1 cellular context compared by ENCODE assay signal in the genomic region with DNA sequence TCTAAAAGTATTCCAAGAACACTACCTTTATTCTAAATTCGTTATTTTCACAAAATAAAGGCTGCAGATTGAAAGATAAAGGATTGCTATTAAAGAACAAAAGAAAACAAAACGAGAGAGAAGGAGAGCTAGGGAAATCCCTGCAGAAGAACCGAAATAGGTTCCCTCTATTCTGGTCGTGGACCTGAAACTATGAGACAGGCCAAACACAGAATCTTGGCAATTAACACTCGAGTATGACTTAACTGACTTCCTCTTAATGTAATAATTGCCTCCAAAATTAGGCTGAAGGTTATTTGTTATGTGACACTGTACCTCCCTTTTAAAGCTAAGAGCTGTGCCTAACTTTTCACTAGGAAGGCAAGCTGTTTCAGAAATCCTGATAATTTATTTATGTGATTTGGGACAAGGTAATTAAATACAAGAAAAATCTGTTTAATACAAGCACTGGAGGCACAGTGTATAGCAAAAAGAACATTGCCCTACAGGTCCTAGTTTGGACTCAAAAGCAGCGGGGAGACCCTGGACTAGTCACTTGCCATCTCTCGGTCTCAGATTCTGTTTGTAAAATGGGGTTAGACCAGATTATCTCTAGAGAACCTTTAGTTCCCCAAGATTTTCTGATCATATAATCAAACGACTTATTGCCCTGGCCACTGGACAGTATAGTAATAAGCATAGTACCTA.
TF ChIP-seq lines count a peak whose summit lies in the region.

No MANE protein-coding gene starts in this region.

TF ChIP-seq in GM12878, 131 proteins besides CTCF, POLR2A, EP300 and RAD21 (continued from another document and continues in another):
- TF ChIP-seq, protein P1, sequence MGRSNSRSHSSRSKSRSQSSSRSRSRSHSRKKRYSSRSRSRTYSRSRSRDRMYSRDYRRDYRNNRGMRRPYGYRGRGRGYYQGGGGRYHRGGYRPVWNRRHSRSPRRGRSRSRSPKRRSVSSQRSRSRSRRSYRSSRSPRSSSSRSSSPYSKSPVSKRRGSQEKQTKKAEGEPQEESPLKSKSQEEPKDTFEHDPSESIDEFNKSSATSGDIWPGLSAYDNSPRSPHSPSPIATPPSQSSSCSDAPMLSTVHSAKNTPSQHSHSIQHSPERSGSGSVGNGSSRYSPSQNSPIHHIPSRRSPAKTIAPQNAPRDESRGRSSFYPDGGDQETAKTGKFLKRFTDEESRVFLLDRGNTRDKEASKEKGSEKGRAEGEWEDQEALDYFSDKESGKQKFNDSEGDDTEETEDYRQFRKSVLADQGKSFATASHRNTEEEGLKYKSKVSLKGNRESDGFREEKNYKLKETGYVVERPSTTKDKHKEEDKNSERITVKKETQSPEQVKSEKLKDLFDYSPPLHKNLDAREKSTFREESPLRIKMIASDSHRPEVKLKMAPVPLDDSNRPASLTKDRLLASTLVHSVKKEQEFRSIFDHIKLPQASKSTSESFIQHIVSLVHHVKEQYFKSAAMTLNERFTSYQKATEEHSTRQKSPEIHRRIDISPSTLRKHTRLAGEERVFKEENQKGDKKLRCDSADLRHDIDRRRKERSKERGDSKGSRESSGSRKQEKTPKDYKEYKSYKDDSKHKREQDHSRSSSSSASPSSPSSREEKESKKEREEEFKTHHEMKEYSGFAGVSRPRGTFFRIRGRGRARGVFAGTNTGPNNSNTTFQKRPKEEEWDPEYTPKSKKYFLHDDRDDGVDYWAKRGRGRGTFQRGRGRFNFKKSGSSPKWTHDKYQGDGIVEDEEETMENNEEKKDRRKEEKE (IDR thresholded peaks at IDR 0.05), result no peak
- TF ChIP-seq EED (IDR thresholded peaks at IDR 0.05; ENCODE audit: low read depth), result no peak
- no peak for TF ChIP-seq NRF1 (conservative IDR thresholded peaks at IDR 0.05; ENCODE audit: low read depth, low read length)
- TF ChIP-seq, protein P2, sequence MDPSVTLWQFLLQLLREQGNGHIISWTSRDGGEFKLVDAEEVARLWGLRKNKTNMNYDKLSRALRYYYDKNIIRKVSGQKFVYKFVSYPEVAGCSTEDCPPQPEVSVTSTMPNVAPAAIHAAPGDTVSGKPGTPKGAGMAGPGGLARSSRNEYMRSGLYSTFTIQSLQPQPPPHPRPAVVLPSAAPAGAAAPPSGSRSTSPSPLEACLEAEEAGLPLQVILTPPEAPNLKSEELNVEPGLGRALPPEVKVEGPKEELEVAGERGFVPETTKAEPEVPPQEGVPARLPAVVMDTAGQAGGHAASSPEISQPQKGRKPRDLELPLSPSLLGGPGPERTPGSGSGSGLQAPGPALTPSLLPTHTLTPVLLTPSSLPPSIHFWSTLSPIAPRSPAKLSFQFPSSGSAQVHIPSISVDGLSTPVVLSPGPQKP (IDR thresholded peaks at IDR 0.05; ENCODE audit: low read depth, low read length), result no peak
- TF ChIP-seq, protein P3, sequence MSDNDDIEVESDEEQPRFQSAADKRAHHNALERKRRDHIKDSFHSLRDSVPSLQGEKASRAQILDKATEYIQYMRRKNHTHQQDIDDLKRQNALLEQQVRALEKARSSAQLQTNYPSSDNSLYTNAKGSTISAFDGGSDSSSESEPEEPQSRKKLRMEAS (IDR thresholded peaks at IDR 0.05; ENCODE audit: low read depth, low read length), result no peak
- no peak for TF ChIP-seq FOS (IDR thresholded peaks at IDR 0.05; ENCODE audit: borderline replicate concordance, extremely low read depth, insufficient read length)
- TF ChIP-seq ZNF207 (IDR thresholded peaks at IDR 0.05; ENCODE audit: borderline replicate concordance), result no peak
- no peak for TF ChIP-seq LARP7 (IDR thresholded peaks at IDR 0.05)
- TF ChIP-seq SPI1 (IDR thresholded peaks at IDR 0.05; ENCODE audit: borderline replicate concordance, insufficient read depth, low read depth, low read length), result peak; percentile 91
- no peak for TF ChIP-seq EZH2 (IDR thresholded peaks at IDR 0.05; ENCODE audit: borderline replicate concordance, control insufficient read depth, low read depth, low read length)
- TF ChIP-seq MYB (IDR thresholded peaks at IDR 0.05; ENCODE audit: borderline replicate concordance, low read depth, low read length), result no peak
- no peak for TF ChIP-seq CHD4 (IDR thresholded peaks at IDR 0.05)
- no peak for TF ChIP-seq FOXK2 (IDR thresholded peaks at IDR 0.05)
- no peak for TF ChIP-seq BRCA1 (IDR thresholded peaks at IDR 0.05; ENCODE audit: low read depth, low read length)
- TF ChIP-seq RELA (IDR thresholded peaks at IDR 0.05; ENCODE audit: borderline replicate concordance, partially characterized antibody), result no peak
- TF ChIP-seq, protein P4, sequence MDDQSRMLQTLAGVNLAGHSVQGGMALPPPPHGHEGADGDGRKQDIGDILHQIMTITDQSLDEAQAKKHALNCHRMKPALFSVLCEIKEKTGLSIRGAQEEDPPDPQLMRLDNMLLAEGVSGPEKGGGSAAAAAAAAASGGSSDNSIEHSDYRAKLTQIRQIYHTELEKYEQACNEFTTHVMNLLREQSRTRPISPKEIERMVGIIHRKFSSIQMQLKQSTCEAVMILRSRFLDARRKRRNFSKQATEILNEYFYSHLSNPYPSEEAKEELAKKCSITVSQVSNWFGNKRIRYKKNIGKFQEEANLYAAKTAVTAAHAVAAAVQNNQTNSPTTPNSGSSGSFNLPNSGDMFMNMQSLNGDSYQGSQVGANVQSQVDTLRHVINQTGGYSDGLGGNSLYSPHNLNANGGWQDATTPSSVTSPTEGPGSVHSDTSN (IDR thresholded peaks at IDR 0.05; ENCODE audit: insufficient replicate concordance, low read depth, low read length), result no peak
- no peak for TF ChIP-seq CBX5 (IDR thresholded peaks at IDR 0.05; ENCODE audit: low read depth)
- TF ChIP-seq, protein P5, sequence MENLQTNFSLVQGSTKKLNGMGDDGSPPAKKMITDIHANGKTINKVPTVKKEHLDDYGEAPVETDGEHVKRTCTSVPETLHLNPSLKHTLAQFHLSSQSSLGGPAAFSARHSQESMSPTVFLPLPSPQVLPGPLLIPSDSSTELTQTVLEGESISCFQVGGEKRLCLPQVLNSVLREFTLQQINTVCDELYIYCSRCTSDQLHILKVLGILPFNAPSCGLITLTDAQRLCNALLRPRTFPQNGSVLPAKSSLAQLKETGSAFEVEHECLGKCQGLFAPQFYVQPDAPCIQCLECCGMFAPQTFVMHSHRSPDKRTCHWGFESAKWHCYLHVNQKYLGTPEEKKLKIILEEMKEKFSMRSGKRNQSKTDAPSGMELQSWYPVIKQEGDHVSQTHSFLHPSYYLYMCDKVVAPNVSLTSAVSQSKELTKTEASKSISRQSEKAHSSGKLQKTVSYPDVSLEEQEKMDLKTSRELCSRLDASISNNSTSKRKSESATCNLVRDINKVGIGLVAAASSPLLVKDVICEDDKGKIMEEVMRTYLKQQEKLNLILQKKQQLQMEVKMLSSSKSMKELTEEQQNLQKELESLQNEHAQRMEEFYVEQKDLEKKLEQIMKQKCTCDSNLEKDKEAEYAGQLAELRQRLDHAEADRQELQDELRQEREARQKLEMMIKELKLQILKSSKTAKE (IDR thresholded peaks at IDR 0.05; ENCODE audit: low read depth, poor library complexity, severe bottlenecking), result peak; percentile 34
- no peak for TF ChIP-seq JUNB (IDR thresholded peaks at IDR 0.05)
- TF ChIP-seq HDAC2 (IDR thresholded peaks at IDR 0.05), result no peak
- no peak for TF ChIP-seq JUND (IDR thresholded peaks at IDR 0.05; ENCODE audit: low read depth, low read length)
- TF ChIP-seq, protein P6, sequence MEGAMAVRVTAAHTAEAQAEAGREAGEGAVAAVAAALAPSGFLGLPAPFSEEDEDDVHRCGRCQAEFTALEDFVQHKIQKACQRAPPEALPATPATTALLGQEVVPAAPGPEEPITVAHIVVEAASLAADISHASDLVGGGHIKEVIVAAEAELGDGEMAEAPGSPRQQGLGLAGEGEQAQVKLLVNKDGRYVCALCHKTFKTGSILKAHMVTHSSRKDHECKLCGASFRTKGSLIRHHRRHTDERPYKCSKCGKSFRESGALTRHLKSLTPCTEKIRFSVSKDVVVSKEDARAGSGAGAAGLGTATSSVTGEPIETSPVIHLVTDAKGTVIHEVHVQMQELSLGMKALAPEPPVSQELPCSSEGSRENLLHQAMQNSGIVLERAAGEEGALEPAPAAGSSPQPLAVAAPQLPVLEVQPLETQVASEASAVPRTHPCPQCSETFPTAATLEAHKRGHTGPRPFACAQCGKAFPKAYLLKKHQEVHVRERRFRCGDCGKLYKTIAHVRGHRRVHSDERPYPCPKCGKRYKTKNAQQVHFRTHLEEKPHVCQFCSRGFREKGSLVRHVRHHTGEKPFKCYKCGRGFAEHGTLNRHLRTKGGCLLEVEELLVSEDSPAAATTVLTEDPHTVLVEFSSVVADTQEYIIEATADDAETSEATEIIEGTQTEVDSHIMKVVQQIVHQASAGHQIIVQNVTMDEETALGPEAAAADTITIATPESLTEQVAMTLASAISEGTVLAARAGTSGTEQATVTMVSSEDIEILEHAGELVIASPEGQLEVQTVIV (IDR thresholded peaks at IDR 0.05; ENCODE audit: borderline replicate concordance, partially characterized antibody), result no peak
- no peak for TF ChIP-seq ZNF622 (IDR thresholded peaks at IDR 0.05)
- TF ChIP-seq STAT3 (IDR thresholded peaks at IDR 0.05; ENCODE audit: low read depth, low read length), result no peak
- TF ChIP-seq SUPT20H (IDR thresholded peaks at IDR 0.05; ENCODE audit: borderline replicate concordance, control insufficient read depth, low read depth, low read length), result no peak
- TF ChIP-seq, protein P7, sequence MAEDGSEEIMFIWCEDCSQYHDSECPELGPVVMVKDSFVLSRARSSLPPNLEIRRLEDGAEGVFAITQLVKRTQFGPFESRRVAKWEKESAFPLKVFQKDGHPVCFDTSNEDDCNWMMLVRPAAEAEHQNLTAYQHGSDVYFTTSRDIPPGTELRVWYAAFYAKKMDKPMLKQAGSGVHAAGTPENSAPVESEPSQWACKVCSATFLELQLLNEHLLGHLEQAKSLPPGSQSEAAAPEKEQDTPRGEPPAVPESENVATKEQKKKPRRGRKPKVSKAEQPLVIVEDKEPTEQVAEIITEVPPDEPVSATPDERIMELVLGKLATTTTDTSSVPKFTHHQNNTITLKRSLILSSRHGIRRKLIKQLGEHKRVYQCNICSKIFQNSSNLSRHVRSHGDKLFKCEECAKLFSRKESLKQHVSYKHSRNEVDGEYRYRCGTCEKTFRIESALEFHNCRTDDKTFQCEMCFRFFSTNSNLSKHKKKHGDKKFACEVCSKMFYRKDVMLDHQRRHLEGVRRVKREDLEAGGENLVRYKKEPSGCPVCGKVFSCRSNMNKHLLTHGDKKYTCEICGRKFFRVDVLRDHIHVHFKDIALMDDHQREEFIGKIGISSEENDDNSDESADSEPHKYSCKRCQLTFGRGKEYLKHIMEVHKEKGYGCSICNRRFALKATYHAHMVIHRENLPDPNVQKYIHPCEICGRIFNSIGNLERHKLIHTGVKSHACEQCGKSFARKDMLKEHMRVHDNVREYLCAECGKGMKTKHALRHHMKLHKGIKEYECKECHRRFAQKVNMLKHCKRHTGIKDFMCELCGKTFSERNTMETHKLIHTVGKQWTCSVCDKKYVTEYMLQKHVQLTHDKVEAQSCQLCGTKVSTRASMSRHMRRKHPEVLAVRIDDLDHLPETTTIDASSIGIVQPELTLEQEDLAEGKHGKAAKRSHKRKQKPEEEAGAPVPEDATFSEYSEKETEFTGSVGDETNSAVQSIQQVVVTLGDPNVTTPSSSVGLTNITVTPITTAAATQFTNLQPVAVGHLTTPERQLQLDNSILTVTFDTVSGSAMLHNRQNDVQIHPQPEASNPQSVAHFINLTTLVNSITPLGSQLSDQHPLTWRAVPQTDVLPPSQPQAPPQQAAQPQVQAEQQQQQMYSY (CRISPR knock-in tag; IDR thresholded peaks at IDR 0.05), result no peak
- no peak for TF ChIP-seq MYC (IDR thresholded peaks at IDR 0.05; ENCODE audit: insufficient read depth, insufficient read length, insufficient replicate concordance, low read length, severe bottlenecking)
- no peak for TF ChIP-seq KDM1A (IDR thresholded peaks at IDR 0.05; ENCODE audit: borderline replicate concordance)
- TF ChIP-seq, protein P8, sequence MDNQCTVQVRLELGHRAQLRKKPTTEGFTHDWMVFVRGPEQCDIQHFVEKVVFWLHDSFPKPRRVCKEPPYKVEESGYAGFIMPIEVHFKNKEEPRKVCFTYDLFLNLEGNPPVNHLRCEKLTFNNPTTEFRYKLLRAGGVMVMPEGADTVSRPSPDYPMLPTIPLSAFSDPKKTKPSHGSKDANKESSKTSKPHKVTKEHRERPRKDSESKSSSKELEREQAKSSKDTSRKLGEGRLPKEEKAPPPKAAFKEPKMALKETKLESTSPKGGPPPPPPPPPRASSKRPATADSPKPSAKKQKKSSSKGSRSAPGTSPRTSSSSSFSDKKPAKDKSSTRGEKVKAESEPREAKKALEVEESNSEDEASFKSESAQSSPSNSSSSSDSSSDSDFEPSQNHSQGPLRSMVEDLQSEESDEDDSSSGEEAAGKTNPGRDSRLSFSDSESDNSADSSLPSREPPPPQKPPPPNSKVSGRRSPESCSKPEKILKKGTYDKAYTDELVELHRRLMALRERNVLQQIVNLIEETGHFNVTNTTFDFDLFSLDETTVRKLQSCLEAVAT (IDR thresholded peaks at IDR 0.05), result no peak
- no peak for TF ChIP-seq POLR2AphosphoS2 (IDR thresholded peaks at IDR 0.05; ENCODE audit: low read depth, low read length)
- TF ChIP-seq, protein P9, sequence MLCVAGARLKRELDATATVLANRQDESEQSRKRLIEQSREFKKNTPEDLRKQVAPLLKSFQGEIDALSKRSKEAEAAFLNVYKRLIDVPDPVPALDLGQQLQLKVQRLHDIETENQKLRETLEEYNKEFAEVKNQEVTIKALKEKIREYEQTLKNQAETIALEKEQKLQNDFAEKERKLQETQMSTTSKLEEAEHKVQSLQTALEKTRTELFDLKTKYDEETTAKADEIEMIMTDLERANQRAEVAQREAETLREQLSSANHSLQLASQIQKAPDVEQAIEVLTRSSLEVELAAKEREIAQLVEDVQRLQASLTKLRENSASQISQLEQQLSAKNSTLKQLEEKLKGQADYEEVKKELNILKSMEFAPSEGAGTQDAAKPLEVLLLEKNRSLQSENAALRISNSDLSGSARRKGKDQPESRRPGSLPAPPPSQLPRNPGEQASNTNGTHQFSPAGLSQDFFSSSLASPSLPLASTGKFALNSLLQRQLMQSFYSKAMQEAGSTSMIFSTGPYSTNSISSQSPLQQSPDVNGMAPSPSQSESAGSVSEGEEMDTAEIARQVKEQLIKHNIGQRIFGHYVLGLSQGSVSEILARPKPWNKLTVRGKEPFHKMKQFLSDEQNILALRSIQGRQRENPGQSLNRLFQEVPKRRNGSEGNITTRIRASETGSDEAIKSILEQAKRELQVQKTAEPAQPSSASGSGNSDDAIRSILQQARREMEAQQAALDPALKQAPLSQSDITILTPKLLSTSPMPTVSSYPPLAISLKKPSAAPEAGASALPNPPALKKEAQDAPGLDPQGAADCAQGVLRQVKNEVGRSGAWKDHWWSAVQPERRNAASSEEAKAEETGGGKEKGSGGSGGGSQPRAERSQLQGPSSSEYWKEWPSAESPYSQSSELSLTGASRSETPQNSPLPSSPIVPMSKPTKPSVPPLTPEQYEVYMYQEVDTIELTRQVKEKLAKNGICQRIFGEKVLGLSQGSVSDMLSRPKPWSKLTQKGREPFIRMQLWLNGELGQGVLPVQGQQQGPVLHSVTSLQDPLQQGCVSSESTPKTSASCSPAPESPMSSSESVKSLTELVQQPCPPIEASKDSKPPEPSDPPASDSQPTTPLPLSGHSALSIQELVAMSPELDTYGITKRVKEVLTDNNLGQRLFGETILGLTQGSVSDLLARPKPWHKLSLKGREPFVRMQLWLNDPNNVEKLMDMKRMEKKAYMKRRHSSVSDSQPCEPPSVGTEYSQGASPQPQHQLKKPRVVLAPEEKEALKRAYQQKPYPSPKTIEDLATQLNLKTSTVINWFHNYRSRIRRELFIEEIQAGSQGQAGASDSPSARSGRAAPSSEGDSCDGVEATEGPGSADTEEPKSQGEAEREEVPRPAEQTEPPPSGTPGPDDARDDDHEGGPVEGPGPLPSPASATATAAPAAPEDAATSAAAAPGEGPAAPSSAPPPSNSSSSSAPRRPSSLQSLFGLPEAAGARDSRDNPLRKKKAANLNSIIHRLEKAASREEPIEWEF (IDR thresholded peaks at IDR 0.05; ENCODE audit: insufficient replicate concordance, low read depth, low read length), result no peak
- TF ChIP-seq CREB1 (IDR thresholded peaks at IDR 0.05; ENCODE audit: low read depth), result no peak
